30 cellular contexts compared by ENCODE assay signal in genomic region chr9:136734837-136735496, GRCh38. TPM values are rescaled to one million over a fixed set of nuclear protein-coding genes. Genes with fewer than 3 reads are reported as not detected.
DNase-seq lines count a peak whose midpoint lies in the region; ATAC-seq, FAIRE-seq and TF ChIP-seq lines count a peak whose summit lies in the region.
"Had no signal": no experiment of that assay in that cellular context is flagged by ENCODE, and none has a peak within 500 bp of the region (broad histone marks: within the 10 kb centered on the region; RNA-seq: fewer than 3 reads in every experiment).

No MANE protein-coding gene starts in this region.

- no peak for TF ChIP-seq RAD21 in K562 (CRISPR knock-in tag; conservative IDR thresholded peaks at IDR 0.05 in 1 of 2, IDR thresholded peaks at IDR 0.05 in 1 of 2)

- no peaks in the 10 kb centered on the region for H3K36me3 Mint-ChIP-seq in activated CD4-positive, alpha-beta memory T cell treated with anti-CD3 and anti-CD28 coated beads for 36 hours
- no peaks in the 10 kb centered on the region for H3K36me3 Mint-ChIP-seq in activated CD4-positive, alpha-beta memory T cell treated with anti-CD3 and anti-CD28 coated beads, Interleukin-2, amount 10 ng/mL, durations not matched to agents 7 days and 5 days (ENCODE audit: low read depth)
- H3K36me3 Mint-ChIP-seq in natural killer cell treated with Interleukin-12 subunit alpha and Interleukin-12 subunit beta and Interleukin-15 and Interleukin-18, amount 100 ng/mL, for 72 hours: no peaks in the 10 kb centered on the region
- H3K36me3 Mint-ChIP-seq in natural killer cell: no peaks in the 10 kb centered on the region
- H3K36me3 Mint-ChIP-seq: CD4-positive, alpha-beta memory T cell had no signal

- no peak overlapping the region for H3K4me2 ChIP-seq in K562 (ENCODE audit: insufficient read depth, low read length)
- H3K4me2 ChIP-seq: PC-9 had no signal

- CTCF ChIA-PET in activated CD4-positive, alpha-beta memory T cell treated with anti-CD3 and anti-CD28 coated beads for 36 hours (lab: Charles Lee): no interaction called here
- CTCF ChIA-PET in activated CD4-positive, alpha-beta memory T cell treated with anti-CD3 and anti-CD28 coated beads, Interleukin-2, amount 10 ng/mL, durations not matched to agents 7 days and 5 days (lab: Charles Lee): no interaction called here
- CTCF ChIA-PET in K562 (lab: Yijun Ruan, JAX; ENCODE audit: low intra/inter-chr PET ratio): no interaction called here

- H3K27ac ChIP-seq in K562 (ENCODE audit: extremely low read depth, low read depth, low read length): no peak overlapping the region
- H3K27ac ChIP-seq: PC-9, SJCRH30 had no signal

- peak; percentile 49 for FAIRE-seq in K562 (lab: Jason Lieb, UNC)
- FAIRE-seq: A204.1, G401.6, H54, HepG2 had no signal

- no peak overlapping the region for H3K4me3 Mint-ChIP-seq in activated CD4-positive, alpha-beta memory T cell treated with anti-CD3 and anti-CD28 coated beads for 36 hours
- no peak overlapping the region for H3K4me3 Mint-ChIP-seq in activated CD4-positive, alpha-beta memory T cell treated with anti-CD3 and anti-CD28 coated beads, Interleukin-2, amount 10 ng/mL, durations not matched to agents 7 days and 5 days
- no peak overlapping the region for H3K4me3 Mint-ChIP-seq in natural killer cell treated with Interleukin-12 subunit alpha and Interleukin-12 subunit beta and Interleukin-15 and Interleukin-18, amount 100 ng/mL, for 72 hours
- no peak overlapping the region for H3K4me3 Mint-ChIP-seq in natural killer cell
- H3K4me3 Mint-ChIP-seq: CD4-positive, alpha-beta memory T cell had no signal

- TF ChIP-seq EP300 in K562 (IDR thresholded peaks at IDR 0.05; ENCODE audit: low read length): no peak

- H3K4me1 Mint-ChIP-seq in activated CD4-positive, alpha-beta memory T cell treated with anti-CD3 and anti-CD28 coated beads for 36 hours (ENCODE audit: low read depth): peaks cover 9% of the 10 kb centered on the region
- peaks cover 2% of the 10 kb centered on the region for H3K4me1 Mint-ChIP-seq in activated CD4-positive, alpha-beta memory T cell treated with anti-CD3 and anti-CD28 coated beads, Interleukin-2, amount 10 ng/mL, durations not matched to agents 7 days and 5 days
- no peaks in the 10 kb centered on the region for H3K4me1 Mint-ChIP-seq in natural killer cell treated with Interleukin-12 subunit alpha and Interleukin-12 subunit beta and Interleukin-15 and Interleukin-18, amount 100 ng/mL, for 72 hours (ENCODE audit: low read depth in 2 of 2)
- no peaks in the 10 kb centered on the region for H3K4me1 Mint-ChIP-seq in natural killer cell
- H3K4me1 Mint-ChIP-seq: CD4-positive, alpha-beta memory T cell had no signal

- H3K27ac Mint-ChIP-seq in activated CD4-positive, alpha-beta memory T cell treated with anti-CD3 and anti-CD28 coated beads for 36 hours: no peak overlapping the region
- H3K27ac Mint-ChIP-seq in activated CD4-positive, alpha-beta memory T cell treated with anti-CD3 and anti-CD28 coated beads, Interleukin-2, amount 10 ng/mL, durations not matched to agents 7 days and 5 days: no peak overlapping the region
- H3K27ac Mint-ChIP-seq in natural killer cell treated with Interleukin-12 subunit alpha and Interleukin-12 subunit beta and Interleukin-15 and Interleukin-18, amount 100 ng/mL, for 72 hours: no peak overlapping the region
- H3K27ac Mint-ChIP-seq in natural killer cell: no peak overlapping the region

- H2AFZ ChIP-seq in K562 (ENCODE audit: low read depth, low read length): peak overlapping the region; percentile 17; the same call in 1 of the 2 replicates
- H2AFZ ChIP-seq: PC-9 had no signal

- intact Hi-C loops in activated CD4-positive, alpha-beta memory T cell treated with anti-CD3 and anti-CD28 coated beads for 36 hours (cut with micrococcal nuclease): no loop called here
- intact Hi-C loops in natural killer cell (cut with micrococcal nuclease): no loop called here
- intact Hi-C loops in K562 (cut with micrococcal nuclease): no loop called here

- WGBS in K562 (ENCODE audit: insufficient coverage, low coverage, missing lambda C conversion rate): 43% methylated on average over 11 of the region's 12 CpGs

- H4K20me1 ChIP-seq in K562 (replicated peaks; ENCODE audit: control insufficient read depth, insufficient read depth, low read length): no peaks in the 10 kb centered on the region

- TF ChIP-seq CTCF in natural killer cell (IDR thresholded peaks at IDR 0.05) (no peak), K562 (IDR thresholded peaks at IDR 0.05 in 2 of 3, conservative IDR thresholded peaks at IDR 0.05 in 1 of 3; ENCODE audit: insufficient read depth in 2 of 3, low read depth in 1 of 3, low read length in 3 of 3) (no peak)

- in situ Hi-C loops in K562 (cut with MboI): no loop called here

- no peaks in the 10 kb centered on the region for H3K9me3 ChIP-seq in K562 (replicated peaks; ENCODE audit: control insufficient read depth, insufficient read depth, low read depth, low read length)
- H3K9me3 ChIP-seq: SJCRH30 had no signal

- H3K79me2 ChIP-seq in K562 (ENCODE audit: control insufficient read depth, insufficient read depth, low read length): peaks cover 13% of the 10 kb centered on the region

- TF ChIP-seq POLR2A in K562 (conservative IDR thresholded peaks at IDR 0.05): no peak

- POLR2A ChIA-PET in activated CD4-positive, alpha-beta memory T cell treated with anti-CD3 and anti-CD28 coated beads for 36 hours (lab: Charles Lee): no interaction called here
- POLR2A ChIA-PET in activated CD4-positive, alpha-beta memory T cell treated with anti-CD3 and anti-CD28 coated beads, Interleukin-2, amount 10 ng/mL, durations not matched to agents 7 days and 5 days (lab: Charles Lee): no interaction called here
- POLR2A ChIA-PET in K562 (lab: Yijun Ruan, JAX): interaction anchor here (0.6 to 1.0 kb wide), 2 partner anchors 12 to 61 kb away, joined by 3 read pairs; partner anchors contain the start of gene CCDC183

- peak overlapping the region in 1 of 2 experiments; percentile 52; a peak in 1 of 4 replicates for H3K9ac ChIP-seq in K562 (ENCODE audit: insufficient read depth in 1 of 2, low read depth in 2 of 2, low read length in 2 of 2)

- peak; percentile 51 for DNase-seq in activated CD4-positive, alpha-beta memory T cell treated with anti-CD3 and anti-CD28 coated beads for 36 hours
- no peak for DNase-seq in activated CD4-positive, alpha-beta memory T cell treated with anti-CD3 and anti-CD28 coated beads, Interleukin-2, amount 10 ng/mL, durations not matched to agents 7 days and 5 days
- DNase-seq in natural killer cell treated with Interleukin-12 subunit alpha and Interleukin-12 subunit beta and Interleukin-15 and Interleukin-18, amount 100 ng/mL, for 72 hours (ENCODE audit: low spot score): no peak
- DNase-seq in natural killer cell: no peak
- peak in 1 of 4 experiments; percentile 20 for DNase-seq in K562 (ENCODE audit: extremely low read depth in 1 of 4, low spot score in 3 of 4)
- DNase-seq in NK-92 treated with Interleukin-12 subunit alpha and Interleukin-12 subunit beta, amount 100 ng/mL, for 24 hours (lab: John Stamatoyannopoulos, UW): no peak
- DNase-seq: C1 segment of cervical spinal cord, COR-L47, Kasumi-1, MV-4-11, NCI-H1105, NCI-H1436 treated with DMSO at 0.1 percent for 48 hours, NCI-H187 treated with DMSO at 0.1 percent for 48 hours, NCI-H2107, NCI-H446 treated with DMSO at 0.1 percent for 48 hours, NCI-H526, NCI-H82, PC-9, SJCRH30 had no signal

- H3K9me3 Mint-ChIP-seq in activated CD4-positive, alpha-beta memory T cell treated with anti-CD3 and anti-CD28 coated beads for 36 hours: no peaks in the 10 kb centered on the region
- no peaks in the 10 kb centered on the region for H3K9me3 Mint-ChIP-seq in activated CD4-positive, alpha-beta memory T cell treated with anti-CD3 and anti-CD28 coated beads, Interleukin-2, amount 10 ng/mL, durations not matched to agents 7 days and 5 days
- no peaks in the 10 kb centered on the region for H3K9me3 Mint-ChIP-seq in natural killer cell treated with Interleukin-12 subunit alpha and Interleukin-12 subunit beta and Interleukin-15 and Interleukin-18, amount 100 ng/mL, for 72 hours
- no peaks in the 10 kb centered on the region for H3K9me3 Mint-ChIP-seq in natural killer cell
- H3K9me3 Mint-ChIP-seq: CD4-positive, alpha-beta memory T cell had no signal

- no peak overlapping the region for H3K4me3 ChIP-seq in K562
- H3K4me3 ChIP-seq: PC-9, SJCRH30 had no signal

- peak; percentile 24 to 42 for ATAC-seq in natural killer cell treated with Interleukin-12 subunit alpha and Interleukin-12 subunit beta and Interleukin-15 and Interleukin-18, amount 100 ng/mL, for 72 hours
- ATAC-seq in natural killer cell (no peak), K562 (peak; percentile 19; the same call in 2 of the 3 replicates), HG03521 (IDR thresholded peaks at IDR 0.05; ENCODE audit: unreplicated experiment) (no peak)
- ATAC-seq: HepG2, Right ventricle myocardium inferior had no signal

- peaks cover 4% of the 10 kb centered on the region for H3K9me1 ChIP-seq in K562 (ENCODE audit: control insufficient read depth, insufficient read depth, low read length)

- H3K4me1 ChIP-seq in K562 (replicated peaks in 1 of 2; ENCODE audit: control insufficient read depth in 2 of 2, insufficient read depth in 2 of 2, low read length in 2 of 2): peaks cover 6 to 53% of the 10 kb centered on the region in 2 experiments; a peak in 3 of 5 replicates

- peaks cover 0 to 5% of the 10 kb centered on the region in 2 experiments; a peak in 2 of 5 replicates for H3K27me3 ChIP-seq in K562 (ENCODE audit: control insufficient read depth in 2 of 2, insufficient read depth in 2 of 2, low read length in 2 of 2)

- no TSS peak for BruUV-seq in K562 (replicated peaks; lab: Mats Ljungman, UMichigan)

- no peaks in the 10 kb centered on the region for H3K27me3 Mint-ChIP-seq in activated CD4-positive, alpha-beta memory T cell treated with anti-CD3 and anti-CD28 coated beads for 36 hours
- H3K27me3 Mint-ChIP-seq in activated CD4-positive, alpha-beta memory T cell treated with anti-CD3 and anti-CD28 coated beads, Interleukin-2, amount 10 ng/mL, durations not matched to agents 7 days and 5 days: no peaks in the 10 kb centered on the region
- H3K27me3 Mint-ChIP-seq in natural killer cell treated with Interleukin-12 subunit alpha and Interleukin-12 subunit beta and Interleukin-15 and Interleukin-18, amount 100 ng/mL, for 72 hours: peaks cover 0 to 2% of the 10 kb centered on the region in 2 donors
- H3K27me3 Mint-ChIP-seq in natural killer cell (ENCODE audit: low read depth in 2 of 2): no peaks in the 10 kb centered on the region
- H3K27me3 Mint-ChIP-seq: CD4-positive, alpha-beta memory T cell had no signal

- H3K36me3 ChIP-seq in K562 (ENCODE audit: control insufficient read depth, insufficient read depth, low read length): peaks cover 12% of the 10 kb centered on the region; the same call in 2 of the 3 replicates
- H3K36me3 ChIP-seq: SJCRH30 had no signal

RNA-seq across cellular contexts. Expression of gene LCN10, which starts 7.8 kb away (rescaled TPM):
- total RNA-seq in activated CD4-positive, alpha-beta memory T cell treated with anti-CD3 and anti-CD28 coated beads for 36 hours: 1 to 10 TPM; 1.2 to 1.5 TPM
- not detected for total RNA-seq in activated CD4-positive, alpha-beta memory T cell treated with anti-CD3 and anti-CD28 coated beads, Interleukin-2, amount 10 ng/mL, durations not matched to agents 7 days and 5 days
- under 1 TPM; 0.21 to 0.45 TPM for total RNA-seq in natural killer cell treated with Interleukin-12 subunit alpha and Interleukin-12 subunit beta and Interleukin-15 and Interleukin-18, amount 100 ng/mL, for 72 hours
- total RNA-seq in natural killer cell: not detected
- 0.44 TPM in 1 of 2 replicates, not detected in the other for total RNA-seq in K562 (2011; cell fraction: chromatin; rRNA removed; ENCODE audit: low replicate concordance)
- 0.17 and 0.26 TPM in 2 replicates for total RNA-seq in K562 (2011; cell fraction: nucleolus; rRNA removed)
- 0.44 TPM in 1 of 2 replicates, not detected in the other for total RNA-seq in K562 (2011; cell fraction: nucleoplasm; rRNA removed)
- total RNA-seq in K562 (2014; rRNA removed): 0.12 TPM in 1 of 2 replicates, not detected in the other
- total RNA-seq in K562 (2014; rRNA removed; fragmentation: Illumina TruSeq; extraction: Trizol): not detected in 2 replicates
- 0.11 TPM in 1 of 2 replicates, not detected in the other for total RNA-seq in K562 (2015; rRNA removed; fragmentation: Illumina TruSeq; extraction: Trizol)
- 0.29 TPM in 1 of 2 replicates, not detected in the other for total RNA-seq in K562 (2021)
- polyA plus RNA-seq in K562 (2011; rRNA removed): 0.11 and 0.14 TPM in 2 replicates
- polyA plus RNA-seq in K562 (2011; cell fraction: cytosol; rRNA removed): 0.35 and 0.42 TPM in 2 replicates
- polyA plus RNA-seq in K562 (2011; cell fraction: nucleus; rRNA removed): 0.10 and 1.1 TPM in 2 replicates
- 0.14 TPM in 1 of 2 replicates, not detected in the other for polyA plus RNA-seq in K562 (2012)
- polyA plus RNA-seq in K562 (2014; fragmentation: Illumina TruSeq; extraction: Trizol): 0.11 and 0.21 TPM in 2 replicates
- under 1 TPM in 1 of 2 experiments, not detected in 1; 0.10 TPM for polyA plus RNA-seq in K562 (2014; fragmentation: Nextera tagmentation; extraction: Ambion mirVana)
- polyA plus RNA-seq in K562 (2014; rRNA removed): 0.16 TPM in 1 of 2 replicates, not detected in the other
- 0.14 TPM in 1 of 2 replicates, not detected in the other for polyA minus RNA-seq in K562 (2011; rRNA and poly(A)+ RNA removed)
- polyA minus RNA-seq in K562 (2011; cell fraction: cytosol; rRNA and poly(A)+ RNA removed): not detected in 2 replicates
- polyA minus RNA-seq in K562 (2011; cell fraction: nucleus; rRNA and poly(A)+ RNA removed): 0.40 TPM in 1 of 2 replicates, not detected in the other
- total RNA-seq: HT1080, M059J, RPMI7951, SJCRH30 had no signal
- polyA plus RNA-seq: AG04450 had no signal

RNA-seq across cellular contexts. Expression of gene LCN6, which starts 13.4 kb away (rescaled TPM):
- not detected for total RNA-seq in activated CD4-positive, alpha-beta memory T cell treated with anti-CD3 and anti-CD28 coated beads for 36 hours
- total RNA-seq in activated CD4-positive, alpha-beta memory T cell treated with anti-CD3 and anti-CD28 coated beads, Interleukin-2, amount 10 ng/mL, durations not matched to agents 7 days and 5 days: under 1 TPM in 1 of 2 experiments, not detected in 1; 0.40 TPM
- total RNA-seq in natural killer cell treated with Interleukin-12 subunit alpha and Interleukin-12 subunit beta and Interleukin-15 and Interleukin-18, amount 100 ng/mL, for 72 hours: not detected
- total RNA-seq in natural killer cell (not detected), K562 (2014; rRNA removed) (0.45 and 0.57 TPM in 2 replicates), K562 (2014; rRNA removed; fragmentation: Illumina TruSeq; extraction: Trizol) (0.33 TPM in 1 of 2 replicates, not detected in the other), K562 (2015; rRNA removed; fragmentation: Illumina TruSeq; extraction: Trizol) (not detected in 2 replicates), K562 (2021) (not detected in 2 replicates)
- 0.86 TPM in 1 of 2 replicates, not detected in the other for total RNA-seq in K562 (2011; cell fraction: chromatin; rRNA removed; ENCODE audit: low replicate concordance)
- total RNA-seq in K562 (2011; cell fraction: nucleolus; rRNA removed): 0.67 and 1.6 TPM in 2 replicates
- 0.81 TPM in 1 of 2 replicates, not detected in the other for total RNA-seq in K562 (2011; cell fraction: nucleoplasm; rRNA removed)
- polyA plus RNA-seq in K562 (2011; rRNA removed) (0.42 TPM in 1 of 2 replicates, not detected in the other), K562 (2014; fragmentation: Illumina TruSeq; extraction: Trizol) (not detected in 2 replicates), K562 (2014; fragmentation: Nextera tagmentation; extraction: Ambion mirVana) (under 1 TPM in 1 of 2 experiments, not detected in 1; 0.10 TPM), K562 (2014; rRNA removed) (2.2 TPM in 1 of 2 replicates, not detected in the other)
- 0.98 TPM in 1 of 2 replicates, not detected in the other for polyA plus RNA-seq in K562 (2011; cell fraction: cytosol; rRNA removed)
- polyA plus RNA-seq in K562 (2011; cell fraction: nucleus; rRNA removed): 4.3 TPM in 1 of 2 replicates, not detected in the other
- polyA plus RNA-seq in K562 (2012): 0.12 TPM in 1 of 2 replicates, not detected in the other
- polyA minus RNA-seq in K562 (2011; rRNA and poly(A)+ RNA removed): not detected in 2 replicates
- polyA minus RNA-seq in K562 (2011; cell fraction: cytosol; rRNA and poly(A)+ RNA removed): not detected in 2 replicates
- polyA minus RNA-seq in K562 (2011; cell fraction: nucleus; rRNA and poly(A)+ RNA removed): not detected in 2 replicates
- total RNA-seq: CD4-positive, alpha-beta memory T cell; HepG2; HT1080; M059J; PC-9; RPMI7951; SJCRH30 had no signal
- polyA plus RNA-seq: AG04450; CD4-positive, alpha-beta memory T cell; HepG2 had no signal

RNA-seq across cellular contexts. Expression of gene DIPK1B, which starts 22.6 kb away (rescaled TPM):
- total RNA-seq in activated CD4-positive, alpha-beta memory T cell treated with anti-CD3 and anti-CD28 coated beads for 36 hours: not detected
- total RNA-seq in activated CD4-positive, alpha-beta memory T cell treated with anti-CD3 and anti-CD28 coated beads, Interleukin-2, amount 10 ng/mL, durations not matched to agents 7 days and 5 days: under 1 TPM; 0.15 to 0.18 TPM
- total RNA-seq in natural killer cell treated with Interleukin-12 subunit alpha and Interleukin-12 subunit beta and Interleukin-15 and Interleukin-18, amount 100 ng/mL, for 72 hours: not detected
- total RNA-seq in natural killer cell (under 1 TPM in 2 of 3 donors, not detected in 1; 0.31 to 0.39 TPM), K562 (2014; rRNA removed) (22.3 and 25.2 TPM in 2 replicates), K562 (2014; rRNA removed; fragmentation: Illumina TruSeq; extraction: Trizol) (2.8 TPM in 2 replicates), K562 (2015; rRNA removed; fragmentation: Illumina TruSeq; extraction: Trizol) (5.9 and 7.4 TPM in 2 replicates), K562 (2021) (20.4 TPM in 2 replicates)
- total RNA-seq in K562 (2011; cell fraction: chromatin; rRNA removed; ENCODE audit: low replicate concordance): 11.8 and 45.1 TPM in 2 replicates
- total RNA-seq in K562 (2011; cell fraction: nucleolus; rRNA removed): 39.9 and 47.9 TPM in 2 replicates
- 25.8 and 26.4 TPM in 2 replicates for total RNA-seq in K562 (2011; cell fraction: nucleoplasm; rRNA removed)
- polyA plus RNA-seq in K562 (2011; rRNA removed) (11.4 and 20.2 TPM in 2 replicates), K562 (2014; fragmentation: Illumina TruSeq; extraction: Trizol) (4.2 and 6.8 TPM in 2 replicates), K562 (2014; fragmentation: Nextera tagmentation; extraction: Ambion mirVana) (under 1 TPM; 0.08 to 0.21 TPM), K562 (2014; rRNA removed) (20.5 and 21.2 TPM in 2 replicates)
- 26.7 and 64.0 TPM in 2 replicates for polyA plus RNA-seq in K562 (2011; cell fraction: cytosol; rRNA removed)
- polyA plus RNA-seq in K562 (2011; cell fraction: nucleus; rRNA removed): 41.8 and 57.7 TPM in 2 replicates
- polyA plus RNA-seq in K562 (2012): 9.0 and 14.4 TPM in 2 replicates
- polyA minus RNA-seq in K562 (2011; rRNA and poly(A)+ RNA removed): 3.7 and 4.5 TPM in 2 replicates
- 13.1 and 14.0 TPM in 2 replicates for polyA minus RNA-seq in K562 (2011; cell fraction: cytosol; rRNA and poly(A)+ RNA removed)
- 9.0 and 9.8 TPM in 2 replicates for polyA minus RNA-seq in K562 (2011; cell fraction: nucleus; rRNA and poly(A)+ RNA removed)
- total RNA-seq: CD4-positive, alpha-beta memory T cell; RPMI7951 had no signal
- polyA plus RNA-seq: CD4-positive, alpha-beta memory T cell had no signal

RNA-seq across cellular contexts. Expression of gene LCN8, which starts 23.1 kb away (rescaled TPM):
- total RNA-seq in activated CD4-positive, alpha-beta memory T cell treated with anti-CD3 and anti-CD28 coated beads for 36 hours: not detected
- total RNA-seq in activated CD4-positive, alpha-beta memory T cell treated with anti-CD3 and anti-CD28 coated beads, Interleukin-2, amount 10 ng/mL, durations not matched to agents 7 days and 5 days: not detected
- not detected for total RNA-seq in natural killer cell treated with Interleukin-12 subunit alpha and Interleukin-12 subunit beta and Interleukin-15 and Interleukin-18, amount 100 ng/mL, for 72 hours
- total RNA-seq in natural killer cell: not detected
- total RNA-seq in K562 (2011; cell fraction: chromatin; rRNA removed; ENCODE audit: low replicate concordance): 0.14 TPM in 1 of 2 replicates, not detected in the other
- not detected in 2 replicates for total RNA-seq in K562 (2011; cell fraction: nucleolus; rRNA removed)
- not detected in 2 replicates for total RNA-seq in K562 (2011; cell fraction: nucleoplasm; rRNA removed)
- total RNA-seq in K562 (2014; rRNA removed): not detected in 2 replicates
- not detected in 2 replicates for total RNA-seq in K562 (2014; rRNA removed; fragmentation: Illumina TruSeq; extraction: Trizol)
- not detected in 2 replicates for total RNA-seq in K562 (2015; rRNA removed; fragmentation: Illumina TruSeq; extraction: Trizol)
- total RNA-seq in K562 (2021): not detected in 2 replicates
- not detected in 2 replicates for polyA plus RNA-seq in K562 (2011; rRNA removed)
- not detected in 2 replicates for polyA plus RNA-seq in K562 (2011; cell fraction: cytosol; rRNA removed)
- polyA plus RNA-seq in K562 (2011; cell fraction: nucleus; rRNA removed): not detected in 2 replicates
- polyA plus RNA-seq in K562 (2012): not detected in 2 replicates
- polyA plus RNA-seq in K562 (2014; fragmentation: Illumina TruSeq; extraction: Trizol): not detected in 2 replicates
- polyA plus RNA-seq in K562 (2014; fragmentation: Nextera tagmentation; extraction: Ambion mirVana): not detected
- not detected in 2 replicates for polyA plus RNA-seq in K562 (2014; rRNA removed)
- polyA minus RNA-seq in K562 (2011; rRNA and poly(A)+ RNA removed): not detected in 2 replicates
- not detected in 2 replicates for polyA minus RNA-seq in K562 (2011; cell fraction: cytosol; rRNA and poly(A)+ RNA removed)
- not detected in 2 replicates for polyA minus RNA-seq in K562 (2011; cell fraction: nucleus; rRNA and poly(A)+ RNA removed)
- total RNA-seq: CD4-positive, alpha-beta memory T cell; HepG2; HT1080; M059J; PC-9; Right ventricle myocardium inferior; RPMI7951; SJCRH30 had no signal
- polyA plus RNA-seq: AG04450 had no signal

RNA-seq across cellular contexts. Expression of gene LCN15, which starts 29.4 kb away (rescaled TPM):
- not detected for total RNA-seq in activated CD4-positive, alpha-beta memory T cell treated with anti-CD3 and anti-CD28 coated beads for 36 hours
- total RNA-seq in activated CD4-positive, alpha-beta memory T cell treated with anti-CD3 and anti-CD28 coated beads, Interleukin-2, amount 10 ng/mL, durations not matched to agents 7 days and 5 days: not detected
- not detected for total RNA-seq in natural killer cell treated with Interleukin-12 subunit alpha and Interleukin-12 subunit beta and Interleukin-15 and Interleukin-18, amount 100 ng/mL, for 72 hours
- total RNA-seq in natural killer cell: not detected
- 0.37 TPM in 1 of 2 replicates, not detected in the other for total RNA-seq in K562 (2011; cell fraction: chromatin; rRNA removed; ENCODE audit: low replicate concordance)
- 0.13 and 0.33 TPM in 2 replicates for total RNA-seq in K562 (2011; cell fraction: nucleolus; rRNA removed)
- 0.22 and 0.38 TPM in 2 replicates for total RNA-seq in K562 (2011; cell fraction: nucleoplasm; rRNA removed)
- total RNA-seq in K562 (2014; rRNA removed): not detected in 2 replicates
- total RNA-seq in K562 (2014; rRNA removed; fragmentation: Illumina TruSeq; extraction: Trizol): not detected in 2 replicates
- total RNA-seq in K562 (2015; rRNA removed; fragmentation: Illumina TruSeq; extraction: Trizol): not detected in 2 replicates
- total RNA-seq in K562 (2021): not detected in 2 replicates
- polyA plus RNA-seq in K562 (2011; rRNA removed): 0.11 TPM in 1 of 2 replicates, not detected in the other
- 0.15 and 0.18 TPM in 2 replicates for polyA plus RNA-seq in K562 (2011; cell fraction: cytosol; rRNA removed)
- polyA plus RNA-seq in K562 (2011; cell fraction: nucleus; rRNA removed): 0.30 and 0.37 TPM in 2 replicates
- polyA plus RNA-seq in K562 (2012): 0.24 TPM in 1 of 2 replicates, not detected in the other
- polyA plus RNA-seq in K562 (2014; fragmentation: Illumina TruSeq; extraction: Trizol): not detected in 2 replicates
- polyA plus RNA-seq in K562 (2014; fragmentation: Nextera tagmentation; extraction: Ambion mirVana): not detected
- 0.13 and 0.66 TPM in 2 replicates for polyA plus RNA-seq in K562 (2014; rRNA removed)
- not detected in 2 replicates for polyA minus RNA-seq in K562 (2011; rRNA and poly(A)+ RNA removed)
- not detected in 2 replicates for polyA minus RNA-seq in K562 (2011; cell fraction: cytosol; rRNA and poly(A)+ RNA removed)
- polyA minus RNA-seq in K562 (2011; cell fraction: nucleus; rRNA and poly(A)+ RNA removed): 0.11 TPM in 1 of 2 replicates, not detected in the other
- total RNA-seq: CD4-positive, alpha-beta memory T cell; HT1080; M059J; PC-9; RPMI7951; SJCRH30 had no signal
- polyA plus RNA-seq: AG04450; CD4-positive, alpha-beta memory T cell had no signal

Comparison
In these comparisons a context has a peak if more than half of its experiments do, and no peak if none do; other contexts are left out.
1. ATAC-seq: peak in natural killer cell treated with Interleukin-12 subunit alpha and Interleukin-12 subunit beta and Interleukin-15 and Interleukin-18, amount 100 ng/mL, for 72 hours (2 of 2) and K562 (single experiment); none in natural killer cell (0 of 3) and HG03521 (single experiment).